ENCODE assay signal across 16 cellular contexts in the genomic region with DNA sequence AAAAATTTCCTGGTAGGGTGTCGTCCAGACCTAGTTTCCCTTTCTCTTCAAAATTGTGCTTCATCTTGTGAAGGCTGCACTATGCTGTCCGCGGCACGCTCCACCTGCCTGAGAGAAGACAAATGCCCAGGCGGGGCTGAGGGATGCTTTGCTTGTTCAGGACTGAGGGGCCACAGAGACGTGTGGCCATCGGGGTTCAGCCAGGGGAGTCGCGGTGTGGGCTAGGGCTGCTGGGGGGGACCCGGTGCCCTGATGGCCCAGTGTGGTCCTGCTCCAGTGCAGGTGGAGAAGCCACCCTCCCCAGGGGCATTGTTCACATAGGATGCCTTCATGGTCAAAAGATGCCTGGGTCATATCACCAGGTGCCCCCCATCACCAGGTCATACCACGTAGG.
"Had no signal": no experiment of that assay in that cellular context is flagged by ENCODE, and none has a peak within 500 bp of the region (broad histone marks: within the 10 kb centered on the region; RNA-seq: fewer than 3 reads in every experiment).

No MANE protein-coding gene starts in this region.

- DNase-seq: cortex of kidney; effector CD8-positive, alpha-beta T cell; foreskin melanocyte; left colon; occipital lobe; stimulated activated CD4-positive, alpha-beta T cell treated with anti-CD3 and anti-CD28 coated beads, Interleukin-12 subunit alpha, Interleukin-12 subunit beta, amount 100 ng/mL, for 4 hours; stimulated activated naive CD4-positive, alpha-beta T cell treated with Interleukin-2 at 50 U/mL for 16 hours; thyroid gland; uterus had no signal

- H3K27ac ChIP-seq: dorsolateral prefrontal cortex, neural progenitor cell, sigmoid colon, skin epidermis, suprapubic skin, thyroid gland, upper lobe of left lung, uterus had no signal

- H3K4me3 ChIP-seq: dorsolateral prefrontal cortex, hepatocyte, neural progenitor cell, sigmoid colon, skin epidermis, suprapubic skin, thyroid gland, upper lobe of left lung, uterus had no signal

- H3K27me3 ChIP-seq: hepatocyte, neural progenitor cell, sigmoid colon, thyroid gland, upper lobe of left lung, uterus had no signal

- H3K36me3 ChIP-seq: neural progenitor cell, sigmoid colon, suprapubic skin, thyroid gland, upper lobe of left lung, uterus had no signal

- H3K4me1 ChIP-seq: neural progenitor cell, sigmoid colon, uterus had no signal

- H3K9me3 ChIP-seq: sigmoid colon, suprapubic skin, thyroid gland, upper lobe of left lung, uterus had no signal

- ATAC-seq: left colon had no signal
